2 cellular contexts compared by ENCODE assay signal in genomic region chr10:13827418-13827817, GRCh38.
TF ChIP-seq lines count a peak whose summit lies in the region.

No MANE protein-coding gene starts in this region.

TF ChIP-seq in WTC11, 78 proteins besides CTCF, POLR2A, EP300 and RAD21:
- TF ChIP-seq GRHL2 (CRISPR knock-in tag; IDR thresholded peaks at IDR 0.05; ENCODE audit: insufficient replicate concordance, severe bottlenecking) (no peak), RELA (CRISPR knock-in tag; IDR thresholded peaks at IDR 0.05; ENCODE audit: borderline replicate concordance) (no peak), USF1 (CRISPR knock-in tag; IDR thresholded peaks at IDR 0.05) (no peak), TEAD4 (CRISPR knock-in tag; IDR thresholded peaks at IDR 0.05) (no peak), NFATC4 (CRISPR knock-in tag; IDR thresholded peaks at IDR 0.05) (no peak), KAT7 (CRISPR knock-in tag; IDR thresholded peaks at IDR 0.05; ENCODE audit: borderline replicate concordance) (no peak), EMX1 (CRISPR knock-in tag; IDR thresholded peaks at IDR 0.05) (no peak)

TF ChIP-seq in H1, 55 proteins besides CTCF, POLR2A, EP300 and RAD21:
- TF ChIP-seq NANOG (IDR thresholded peaks at IDR 0.05; ENCODE audit: insufficient read depth, low read depth, low read length, poor library complexity, severe bottlenecking) (no peak), CHD1 (IDR thresholded peaks at IDR 0.05; ENCODE audit: low read depth, low read length) (no peak), HDAC2 (IDR thresholded peaks at IDR 0.05; ENCODE audit: borderline replicate concordance in 1 of 2, low read depth in 2 of 2, low read length in 2 of 2) (no peak), HDAC6 (IDR thresholded peaks at IDR 0.05; ENCODE audit: low read depth, low read length) (no peak), SIX5 (IDR thresholded peaks at IDR 0.05; ENCODE audit: low read depth, low read length) (no peak), RNF2 (IDR thresholded peaks at IDR 0.05; ENCODE audit: borderline replicate concordance, low read depth, low read length, missing control alignments, poor library complexity, severe bottlenecking) (no peak), CTBP2 (IDR thresholded peaks at IDR 0.05; ENCODE audit: borderline replicate concordance, insufficient read depth, insufficient read length, low read length) (no peak), SP4 (IDR thresholded peaks at IDR 0.05; ENCODE audit: low read length) (no peak), KDM5A (IDR thresholded peaks at IDR 0.05; ENCODE audit: low read length) (no peak), RFX5 (IDR thresholded peaks at IDR 0.05; ENCODE audit: borderline replicate concordance, low read depth, low read length) (no peak)
